In genomic region chr7:80552304-80552703, GRCh38 we compare ENCODE assay signal across 16 cellular contexts. TPM values are rescaled to one million over a fixed set of nuclear protein-coding genes. Genes with fewer than 3 reads are reported as not detected.
DNase-seq lines count a peak whose midpoint lies in the region; ATAC-seq and TF ChIP-seq lines count a peak whose summit lies in the region.
"Had no signal": no experiment of that assay in that cellular context is flagged by ENCODE, and none has a peak within 500 bp of the region (broad histone marks: within the 10 kb centered on the region; RNA-seq: fewer than 3 reads in every experiment).

No MANE protein-coding gene starts in this region.

- no peaks in the 10 kb centered on the region for H3K27me3 ChIP-seq in BJ (ENCODE audit: control insufficient read depth, insufficient read depth, low read length)
- no peaks in the 10 kb centered on the region for H3K27me3 ChIP-seq in HCT116 (ENCODE audit: insufficient read depth, low read length)
- H3K27me3 ChIP-seq in adipocyte (replicated peaks; ENCODE audit: control insufficient read depth, insufficient read depth, low read length) = no peaks in the 10 kb centered on the region
- no peaks in the 10 kb centered on the region for H3K27me3 ChIP-seq in GM23338 (ENCODE audit: insufficient read depth)
- H3K27me3 ChIP-seq: BLaER1, thyroid gland had no signal

- no peak overlapping the region for H3K9ac ChIP-seq in HCT116 (ENCODE audit: low read length)
- H3K9ac ChIP-seq in adipocyte (ENCODE audit: low read length) = peak overlapping the region; percentile 56
- H3K9ac ChIP-seq: BLaER1 had no signal

- POLR2A ChIA-PET in BJ (lab: Charles Lee) (no interaction called here), HCT116 (lab: Charles Lee) (no interaction called here)

- H3K4me3 Mint-ChIP-seq in GM23338 = no peak overlapping the region
- H3K4me3 Mint-ChIP-seq: naive thymus-derived CD8-positive, alpha-beta T cell; T-helper 2 cell treated with Interferon-gamma antibody and Interleukin-4, amounts not matched to agents 5 μg/mL and 100 μg/mL, for 36 hours had no signal

- H3K4me1 Mint-ChIP-seq in GM23338 = no peaks in the 10 kb centered on the region
- H3K4me1 Mint-ChIP-seq: naive thymus-derived CD8-positive, alpha-beta T cell had no signal

- H3K27ac ChIP-seq in HCT116 (ENCODE audit: low read depth, low read length) = no peak overlapping the region
- H3K27ac ChIP-seq in GM23338 (ENCODE audit: low read depth) = no peak overlapping the region
- H3K27ac ChIP-seq: BLaER1, thyroid gland had no signal

- intact Hi-C loops in HCT116 (cut with micrococcal nuclease) = no loop called here

- peaks cover 0 to 4% of the 10 kb centered on the region in 2 experiments; a peak in 1 of 4 replicates for H3K4me1 ChIP-seq in HCT116 (ENCODE audit: control insufficient read depth in 1 of 2, insufficient read depth in 2 of 2, low read length in 2 of 2)
- peaks cover 44% of the 10 kb centered on the region for H3K4me1 ChIP-seq in adipocyte (ENCODE audit: control insufficient read depth, insufficient read depth, low read length)
- H3K4me1 ChIP-seq in GM23338 (ENCODE audit: insufficient read depth) = no peaks in the 10 kb centered on the region
- H3K4me1 ChIP-seq: BLaER1, thyroid gland had no signal

- H3K9me3 Mint-ChIP-seq in GM23338 = no peaks in the 10 kb centered on the region
- H3K9me3 Mint-ChIP-seq: T-helper 2 cell treated with Interferon-gamma antibody and Interleukin-4, amounts not matched to agents 5 μg/mL and 100 μg/mL, for 36 hours had no signal

- H3K27ac Mint-ChIP-seq in GM23338 = no peak overlapping the region
- H3K27ac Mint-ChIP-seq: naive thymus-derived CD8-positive, alpha-beta T cell; progenitor cell of endocrine pancreas; T-helper 2 cell treated with Interferon-gamma antibody and Interleukin-4, amounts not matched to agents 5 μg/mL and 100 μg/mL, for 36 hours had no signal

- H3K9me2 ChIP-seq in HCT116 (ENCODE audit: insufficient read depth) = no peaks in the 10 kb centered on the region
- no peaks in the 10 kb centered on the region for H3K9me2 ChIP-seq in GM23338 (ENCODE audit: insufficient read depth)

- TF ChIP-seq CTCF in BJ (IDR thresholded peaks at IDR 0.05; ENCODE audit: insufficient read depth, low read depth, low read length) = no peak
- no peak for TF ChIP-seq CTCF in HCT116 (IDR thresholded peaks at IDR 0.05 in 2 of 3, conservative IDR thresholded peaks at IDR 0.05 in 1 of 3; ENCODE audit: borderline replicate concordance in 1 of 3, insufficient read depth in 1 of 3, low read depth in 2 of 3, low read length in 2 of 3)
- TF ChIP-seq CTCF in GM23338 (conservative IDR thresholded peaks at IDR 0.05; ENCODE audit: low read depth in 2 of 2) = no peak

- CTCF ChIA-PET in BJ (lab: Yijun Ruan, JAX) (interaction anchor here (0.6 kb wide), 1 partner anchor 477 kb away, joined by 3 read pairs; no protein-coding TSS in a partner anchor), HCT116 (lab: Charles Lee) (no interaction called here)

- no peaks in the 10 kb centered on the region for H3K9me3 ChIP-seq in HCT116 (ENCODE audit: control insufficient read depth in 1 of 2, insufficient read depth in 1 of 2, low read depth in 1 of 2, low read length in 2 of 2)
- no peaks in the 10 kb centered on the region for H3K9me3 ChIP-seq in adipocyte (ENCODE audit: control insufficient read depth, low read length)
- H3K9me3 ChIP-seq: BLaER1, thyroid gland had no signal

- no peaks in the 10 kb centered on the region for H3K27me3 Mint-ChIP-seq in GM23338 (ENCODE audit: insufficient read depth, low read depth, poor library complexity)
- H3K27me3 Mint-ChIP-seq: naive thymus-derived CD8-positive, alpha-beta T cell; progenitor cell of endocrine pancreas had no signal

- H3K4me2 ChIP-seq in HCT116 (ENCODE audit: low read length) (no peak overlapping the region), GM23338 (no peak overlapping the region)
- H3K4me2 ChIP-seq: BLaER1 had no signal

- H3K79me2 ChIP-seq in HCT116 (ENCODE audit: insufficient read depth, low read length) (no peaks in the 10 kb centered on the region), GM23338 (replicated peaks; ENCODE audit: insufficient read depth) (no peaks in the 10 kb centered on the region)

- H4K20me1 ChIP-seq in HCT116 (ENCODE audit: insufficient read depth) (no peaks in the 10 kb centered on the region), GM23338 (replicated peaks; ENCODE audit: insufficient read depth) (no peaks in the 10 kb centered on the region)
- H4K20me1 ChIP-seq: BLaER1 had no signal

- no peak for TF ChIP-seq POLR2A in HCT116 (IDR thresholded peaks at IDR 0.05; ENCODE audit: borderline replicate concordance, extremely low read depth, insufficient read depth, insufficient read length)

- H3F3A ChIP-seq in GM23338 (replicated peaks; ENCODE audit: low read depth) = no peaks in the 10 kb centered on the region

- H3K4me3 ChIP-seq in BJ (ENCODE audit: low read depth, low read length) (no peak overlapping the region), HCT116 (replicated peaks in 1 of 2; ENCODE audit: low read depth in 1 of 2, low read length in 2 of 2) (no peak overlapping the region), adipocyte (ENCODE audit: low read length) (peak overlapping the region; percentile 35), GM23338 (no peak overlapping the region)
- H3K4me3 ChIP-seq: BLaER1, thyroid gland had no signal

- H3K36me3 Mint-ChIP-seq in GM23338 (ENCODE audit: low read depth) = no peaks in the 10 kb centered on the region
- H3K36me3 Mint-ChIP-seq: naive thymus-derived CD8-positive, alpha-beta T cell had no signal

- DNase-seq in BJ (ENCODE audit: low read depth) (peak; percentile 68), HCT116 (ENCODE audit: low read depth, low spot score) (no peak), adipocyte (ENCODE audit: low read depth) (no peak), kidney tubule cell (ENCODE audit: low spot score) (peak; percentile 7), GM23338 (ENCODE audit: low spot score) (no peak), AG08396 (ENCODE audit: low spot score) (no peak), midbrain (lab: John Stamatoyannopoulos, UW) (no peak)
- DNase-seq: amniotic stem cell; naive thymus-derived CD8-positive, alpha-beta T cell; NCI-H226; thyroid gland had no signal

- TF ChIP-seq RAD21 in HCT116 (IDR thresholded peaks at IDR 0.05; ENCODE audit: low read depth) = no peak

- ATAC-seq in HCT116 = no peak
- no peak for ATAC-seq in GM23338
- no peak for ATAC-seq in HG02981 (IDR thresholded peaks at IDR 0.05; ENCODE audit: unreplicated experiment)
- ATAC-seq: activated CD4-positive, CD25-positive, alpha-beta regulatory T cell treated with anti-CD3 and anti-CD28 coated beads, Interleukin-2, amount 50 U/mL, for 24 hours; naive thymus-derived CD8-positive, alpha-beta T cell had no signal

- RAD21 ChIA-PET in HCT116 (lab: Charles Lee; ENCODE audit: low non-redundant PET in 1 of 2, low total read pairs in 2 of 2, uncharacterized antibody in 2 of 2, unreplicated experiment in 2 of 2) = no interaction called here

- peak overlapping the region; percentile 3 for H2AFZ ChIP-seq in HCT116 (ENCODE audit: low read depth, low read length, poor library complexity, severe bottlenecking)
- H2AFZ ChIP-seq in GM23338 = no peak overlapping the region

- H3K36me3 ChIP-seq in BJ (ENCODE audit: control insufficient read depth, insufficient read depth, low read length) (no peaks in the 10 kb centered on the region), HCT116 (ENCODE audit: control insufficient read depth in 1 of 2, insufficient read depth in 2 of 2, low read length in 2 of 2) (no peaks in the 10 kb centered on the region), adipocyte (ENCODE audit: control insufficient read depth, insufficient read depth, low read length, severe bottlenecking) (no peaks in the 10 kb centered on the region), GM23338 (ENCODE audit: insufficient read depth) (no peaks in the 10 kb centered on the region)
- H3K36me3 ChIP-seq: BLaER1, thyroid gland had no signal

- no TSS peak for BruUV-seq in HCT116 (replicated peaks; lab: Mats Ljungman, UMichigan)

TF ChIP-seq in HCT116, 20 proteins besides CTCF, POLR2A, EP300 and RAD21 (continues in another document):
- TF ChIP-seq POLR2AphosphoS5 (IDR thresholded peaks at IDR 0.05; ENCODE audit: low read depth, low read length) = no peak
- TF ChIP-seq TCF7L2 (IDR thresholded peaks at IDR 0.05; ENCODE audit: borderline replicate concordance, extremely low read depth, insufficient read depth, insufficient read length) = no peak
- no peak for TF ChIP-seq FOSL1 (IDR thresholded peaks at IDR 0.05; ENCODE audit: low read depth)
- TF ChIP-seq, protein P1, sequence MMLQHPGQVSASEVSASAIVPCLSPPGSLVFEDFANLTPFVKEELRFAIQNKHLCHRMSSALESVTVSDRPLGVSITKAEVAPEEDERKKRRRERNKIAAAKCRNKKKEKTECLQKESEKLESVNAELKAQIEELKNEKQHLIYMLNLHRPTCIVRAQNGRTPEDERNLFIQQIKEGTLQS (IDR thresholded peaks at IDR 0.05) = no peak
- no peak for TF ChIP-seq CEBPB (IDR thresholded peaks at IDR 0.05; ENCODE audit: low read depth)
- no peak for TF ChIP-seq SP1 (IDR thresholded peaks at IDR 0.05; ENCODE audit: low read depth)
- no peak for TF ChIP-seq JUND (IDR thresholded peaks at IDR 0.05)
- no peak for TF ChIP-seq CBX3 (IDR thresholded peaks at IDR 0.05; ENCODE audit: low read depth)
- no peak for TF ChIP-seq SRF (IDR thresholded peaks at IDR 0.05; ENCODE audit: low read depth)

TF ChIP-seq in GM23338, 12 proteins besides CTCF, POLR2A, EP300 and RAD21 (continues in another document):
- no peak for TF ChIP-seq STAT1 (IDR thresholded peaks at IDR 0.05; ENCODE audit: unreplicated experiment)
- no peak for TF ChIP-seq NANOG (IDR thresholded peaks at IDR 0.05; ENCODE audit: borderline replicate concordance)

RNA-seq across cellular contexts. Expression of gene GNAT3, which starts 40.4 kb away (rescaled TPM):
- polyA plus RNA-seq in BJ (2011; rRNA removed) = not detected in 2 replicates
- not detected in 2 replicates for polyA minus RNA-seq in BJ (2011; rRNA and poly(A)+ RNA removed)
- not detected for total RNA-seq in HCT116 (2021; ENCODE audit: unreplicated experiment)
- polyA plus RNA-seq in HCT116 (2012) = not detected in 2 replicates
- total RNA-seq in GM23338 (2014; rRNA removed; shearing (Covaris generic)) = not detected in 2 replicates
- polyA plus RNA-seq in GM23338 (2016; fragmentation: Nextera tagmentation; extraction: Ambion mirVana) = not detected in 2 replicates
- total RNA-seq: naive thymus-derived CD8-positive, alpha-beta T cell; progenitor cell of endocrine pancreas; thyroid gland had no signal
- polyA plus RNA-seq: naive thymus-derived CD8-positive, alpha-beta T cell had no signal

Comparison
In these comparisons a context has a peak if more than half of its experiments do, and no peak if none do; other contexts are left out.
1. DNase-seq: peak in BJ (single experiment) and kidney tubule cell (single experiment); none in HCT116 (single experiment), adipocyte (single experiment), GM23338 (single experiment), AG08396 (single experiment) and midbrain (single experiment).